1 cellular context compared by ENCODE assay signal in the genomic region with DNA sequence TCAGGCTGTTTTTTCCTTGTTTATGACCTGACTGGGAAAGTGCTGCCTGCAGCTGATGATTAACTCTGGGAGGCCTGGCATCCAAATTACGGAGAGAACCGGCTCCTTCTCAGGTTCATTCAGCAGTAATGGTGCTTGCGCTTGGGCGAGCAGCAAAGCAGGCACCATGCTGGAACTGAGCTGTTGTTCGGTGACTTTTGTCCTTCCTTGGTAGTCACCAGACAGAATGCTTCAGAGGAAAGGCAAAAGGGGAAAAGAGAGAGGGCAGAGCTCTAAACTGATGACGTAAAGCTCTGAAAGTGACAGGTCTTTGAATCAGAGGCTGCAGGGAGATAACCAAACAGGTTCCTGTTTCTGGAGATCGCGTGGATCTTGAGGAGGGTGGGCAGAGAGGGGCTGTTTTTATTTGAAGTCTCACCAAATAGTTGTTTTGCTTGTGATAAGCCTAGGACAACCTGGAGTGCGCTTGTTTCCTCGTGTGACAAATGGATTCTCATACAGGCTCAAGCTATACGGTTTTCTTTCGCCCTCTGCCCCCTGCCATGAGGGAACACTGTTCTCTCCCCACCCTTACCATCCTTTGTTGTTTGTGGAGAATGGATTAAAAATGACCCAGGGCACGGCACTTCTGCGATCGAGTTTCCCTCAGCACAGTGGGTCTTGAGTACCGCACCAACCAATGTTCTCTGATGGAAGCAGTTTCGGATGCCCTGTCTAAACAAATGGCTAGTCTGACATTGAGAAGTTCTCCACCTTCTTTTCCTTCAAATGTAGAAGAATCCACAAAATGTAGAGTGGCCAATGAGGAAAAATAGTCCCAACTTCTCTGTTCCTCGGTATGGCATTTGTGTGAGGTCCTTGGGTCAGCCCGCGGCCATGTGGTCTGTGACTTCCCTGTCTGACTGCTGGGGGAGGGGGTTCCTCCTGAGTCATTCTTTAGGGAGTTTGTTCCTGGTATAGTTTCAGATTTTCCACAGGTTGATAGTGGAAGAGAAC.
TF ChIP-seq lines count a peak whose summit lies in the region.

No MANE protein-coding gene starts in this region.

TF ChIP-seq in GM23338, 12 proteins besides CTCF, POLR2A, EP300 and RAD21 (continued from another document):
- TF ChIP-seq, protein P1, sequence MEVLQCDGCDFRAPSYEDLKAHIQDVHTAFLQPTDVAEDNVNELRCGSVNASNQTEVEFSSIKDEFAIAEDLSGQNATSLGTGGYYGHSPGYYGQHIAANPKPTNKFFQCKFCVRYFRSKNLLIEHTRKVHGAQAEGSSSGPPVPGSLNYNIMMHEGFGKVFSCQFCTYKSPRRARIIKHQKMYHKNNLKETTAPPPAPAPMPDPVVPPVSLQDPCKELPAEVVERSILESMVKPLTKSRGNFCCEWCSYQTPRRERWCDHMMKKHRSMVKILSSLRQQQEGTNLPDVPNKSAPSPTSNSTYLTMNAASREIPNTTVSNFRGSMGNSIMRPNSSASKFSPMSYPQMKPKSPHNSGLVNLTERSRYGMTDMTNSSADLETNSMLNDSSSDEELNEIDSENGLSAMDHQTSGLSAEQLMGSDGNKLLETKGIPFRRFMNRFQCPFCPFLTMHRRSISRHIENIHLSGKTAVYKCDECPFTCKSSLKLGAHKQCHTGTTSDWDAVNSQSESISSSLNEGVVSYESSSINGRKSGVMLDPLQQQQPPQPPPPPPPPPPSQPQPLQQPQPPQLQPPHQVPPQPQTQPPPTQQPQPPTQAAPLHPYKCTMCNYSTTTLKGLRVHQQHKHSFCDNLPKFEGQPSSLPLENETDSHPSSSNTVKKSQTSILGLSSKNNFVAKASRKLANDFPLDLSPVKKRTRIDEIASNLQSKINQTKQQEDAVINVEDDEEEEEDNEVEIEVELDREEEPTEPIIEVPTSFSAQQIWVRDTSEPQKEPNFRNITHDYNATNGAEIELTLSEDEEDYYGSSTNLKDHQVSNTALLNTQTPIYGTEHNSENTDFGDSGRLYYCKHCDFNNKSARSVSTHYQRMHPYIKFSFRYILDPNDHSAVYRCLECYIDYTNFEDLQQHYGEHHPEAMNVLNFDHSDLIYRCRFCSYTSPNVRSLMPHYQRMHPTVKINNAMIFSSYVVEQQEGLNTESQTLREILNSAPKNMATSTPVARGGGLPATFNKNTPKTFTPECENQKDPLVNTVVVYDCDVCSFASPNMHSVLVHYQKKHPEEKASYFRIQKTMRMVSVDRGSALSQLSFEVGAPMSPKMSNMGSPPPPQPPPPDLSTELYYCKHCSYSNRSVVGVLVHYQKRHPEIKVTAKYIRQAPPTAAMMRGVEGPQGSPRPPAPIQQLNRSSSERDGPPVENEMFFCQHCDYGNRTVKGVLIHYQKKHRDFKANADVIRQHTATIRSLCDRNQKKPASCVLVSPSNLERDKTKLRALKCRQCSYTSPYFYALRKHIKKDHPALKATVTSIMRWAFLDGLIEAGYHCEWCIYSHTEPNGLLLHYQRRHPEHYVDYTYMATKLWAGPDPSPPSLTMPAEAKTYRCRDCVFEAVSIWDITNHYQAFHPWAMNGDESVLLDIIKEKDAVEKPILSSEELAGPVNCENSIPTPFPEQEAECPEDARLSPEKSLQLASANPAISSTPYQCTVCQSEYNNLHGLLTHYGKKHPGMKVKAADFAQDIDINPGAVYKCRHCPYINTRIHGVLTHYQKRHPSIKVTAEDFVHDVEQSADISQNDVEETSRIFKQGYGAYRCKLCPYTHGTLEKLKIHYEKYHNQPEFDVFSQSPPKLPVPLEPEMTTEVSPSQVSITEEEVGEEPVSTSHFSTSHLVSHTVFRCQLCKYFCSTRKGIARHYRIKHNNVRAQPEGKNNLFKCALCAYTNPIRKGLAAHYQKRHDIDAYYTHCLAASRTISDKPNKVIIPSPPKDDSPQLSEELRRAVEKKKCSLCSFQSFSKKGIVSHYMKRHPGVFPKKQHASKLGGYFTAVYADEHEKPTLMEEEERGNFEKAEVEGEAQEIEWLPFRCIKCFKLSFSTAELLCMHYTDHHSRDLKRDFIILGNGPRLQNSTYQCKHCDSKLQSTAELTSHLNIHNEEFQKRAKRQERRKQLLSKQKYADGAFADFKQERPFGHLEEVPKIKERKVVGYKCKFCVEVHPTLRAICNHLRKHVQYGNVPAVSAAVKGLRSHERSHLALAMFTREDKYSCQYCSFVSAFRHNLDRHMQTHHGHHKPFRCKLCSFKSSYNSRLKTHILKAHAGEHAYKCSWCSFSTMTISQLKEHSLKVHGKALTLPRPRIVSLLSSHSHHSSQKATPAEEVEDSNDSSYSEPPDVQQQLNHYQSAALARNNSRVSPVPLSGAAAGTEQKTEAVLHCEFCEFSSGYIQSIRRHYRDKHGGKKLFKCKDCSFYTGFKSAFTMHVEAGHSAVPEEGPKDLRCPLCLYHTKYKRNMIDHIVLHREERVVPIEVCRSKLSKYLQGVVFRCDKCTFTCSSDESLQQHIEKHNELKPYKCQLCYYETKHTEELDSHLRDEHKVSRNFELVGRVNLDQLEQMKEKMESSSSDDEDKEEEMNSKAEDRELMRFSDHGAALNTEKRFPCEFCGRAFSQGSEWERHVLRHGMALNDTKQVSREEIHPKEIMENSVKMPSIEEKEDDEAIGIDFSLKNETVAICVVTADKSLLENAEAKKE (CRISPR knock-in tag; IDR thresholded peaks at IDR 0.05): no peak
- TF ChIP-seq STAT1 (IDR thresholded peaks at IDR 0.05; ENCODE audit: unreplicated experiment) (no peak), EZH2 (IDR thresholded peaks at IDR 0.05; ENCODE audit: low read depth, unreplicated experiment) (no peak), EZH2phosphoT487 (IDR thresholded peaks at IDR 0.05; ENCODE audit: unreplicated experiment) (no peak)
- TF ChIP-seq, protein P2, sequence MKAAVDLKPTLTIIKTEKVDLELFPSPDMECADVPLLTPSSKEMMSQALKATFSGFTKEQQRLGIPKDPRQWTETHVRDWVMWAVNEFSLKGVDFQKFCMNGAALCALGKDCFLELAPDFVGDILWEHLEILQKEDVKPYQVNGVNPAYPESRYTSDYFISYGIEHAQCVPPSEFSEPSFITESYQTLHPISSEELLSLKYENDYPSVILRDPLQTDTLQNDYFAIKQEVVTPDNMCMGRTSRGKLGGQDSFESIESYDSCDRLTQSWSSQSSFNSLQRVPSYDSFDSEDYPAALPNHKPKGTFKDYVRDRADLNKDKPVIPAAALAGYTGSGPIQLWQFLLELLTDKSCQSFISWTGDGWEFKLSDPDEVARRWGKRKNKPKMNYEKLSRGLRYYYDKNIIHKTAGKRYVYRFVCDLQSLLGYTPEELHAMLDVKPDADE (IDR thresholded peaks at IDR 0.05): no peak
